ENCODE assay signal across 18 cellular contexts in the genomic region with DNA sequence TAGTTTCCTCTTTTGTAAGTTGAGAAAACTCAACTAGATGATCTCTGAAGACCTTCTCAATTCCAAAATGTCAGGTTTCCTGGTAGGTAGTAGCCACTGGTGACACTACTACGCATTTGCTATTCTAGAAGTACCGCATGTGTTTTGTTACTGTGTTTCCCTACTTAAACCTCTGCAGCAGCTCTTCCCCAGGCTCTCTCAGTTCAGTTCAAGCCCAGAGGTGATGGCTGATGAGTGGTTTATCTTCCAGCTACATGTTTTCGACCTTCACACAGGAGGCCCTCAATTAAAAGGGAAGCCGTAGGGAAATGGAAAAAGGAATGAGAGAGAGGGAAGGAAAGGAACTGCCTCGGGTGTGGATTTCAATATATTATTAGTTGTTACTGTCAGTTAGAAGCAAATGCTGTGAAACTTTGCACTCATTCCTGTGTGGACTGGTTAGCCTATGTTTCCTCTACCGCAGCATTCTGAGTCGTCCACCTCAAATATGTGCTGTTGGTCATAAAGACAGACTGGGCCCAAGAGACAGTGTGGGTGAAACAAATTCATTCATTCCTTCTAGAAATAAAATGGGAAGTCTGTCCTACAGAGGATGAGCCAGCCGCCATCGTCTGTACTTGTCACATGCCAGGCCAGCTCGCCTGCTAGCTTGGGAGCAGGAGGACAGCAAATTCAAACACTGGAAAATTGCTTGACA.
DNase-seq lines count a peak whose midpoint lies in the region; ATAC-seq and TF ChIP-seq lines count a peak whose summit lies in the region.
"Had no signal": no experiment of that assay in that cellular context is flagged by ENCODE, and none has a peak within 500 bp of the region (broad histone marks: within the 10 kb centered on the region; RNA-seq: fewer than 3 reads in every experiment).

No MANE protein-coding gene starts in this region.

- H3K9me3 ChIP-seq in RWPE2 (ENCODE audit: severe bottlenecking) = no peaks in the 10 kb centered on the region
- H3K9me3 ChIP-seq: esophagus squamous epithelium had no signal

- H3K4me1 ChIP-seq in RWPE2 (ENCODE audit: insufficient read depth, poor library complexity, severe bottlenecking) = no peaks in the 10 kb centered on the region
- no peaks in the 10 kb centered on the region for H3K4me1 ChIP-seq in foreskin keratinocyte
- H3K4me1 ChIP-seq: esophagus squamous epithelium had no signal

- H3K27me3 ChIP-seq in RWPE2 (ENCODE audit: insufficient read depth, poor library complexity, severe bottlenecking) (no peaks in the 10 kb centered on the region), foreskin keratinocyte (no peaks in the 10 kb centered on the region)
- H3K27me3 ChIP-seq: esophagus squamous epithelium had no signal

- no peak overlapping the region for H3K4me3 ChIP-seq in RWPE2 (ENCODE audit: severe bottlenecking)
- H3K4me3 ChIP-seq: esophagus squamous epithelium, GM23338 had no signal

- TF ChIP-seq CTCF in RWPE2 (IDR thresholded peaks at IDR 0.05; ENCODE audit: poor library complexity, severe bottlenecking) (no peak), foreskin keratinocyte (conservative IDR thresholded peaks at IDR 0.05) (no peak)

- peak; percentile 61 for ATAC-seq in RWPE2 (ENCODE audit: low read depth)
- peak; percentile 91 for ATAC-seq in foreskin keratinocyte
- no peak for ATAC-seq in GM21723 (IDR thresholded peaks at IDR 0.05; ENCODE audit: unreplicated experiment)
- no peak for ATAC-seq in HG03159 (IDR thresholded peaks at IDR 0.05; ENCODE audit: unreplicated experiment)
- ATAC-seq: GM23338 had no signal

- intact Hi-C loops in head of caudate nucleus (cut with DNase I) = no loop called here

- H3K36me3 ChIP-seq in RWPE2 (ENCODE audit: low read depth) = no peaks in the 10 kb centered on the region
- H3K36me3 ChIP-seq: esophagus squamous epithelium had no signal

- peak; percentile 78 for DNase-seq in GM03348 (ENCODE audit: low spot score)
- no peak for DNase-seq in RWPE2 (ENCODE audit: low spot score)
- peak; percentile 51 to 71 for DNase-seq in foreskin keratinocyte
- DNase-seq in non-pigmented ciliary epithelial cell (ENCODE audit: low read depth) = peak; percentile 51
- DNase-seq in OCI-M1 (lab: John Stamatoyannopoulos, UW) = no peak
- DNase-seq in head of caudate nucleus = no peak
- DNase-seq: activated CD4-positive, alpha-beta T cell treated with anti-CD3 and anti-CD28 coated beads for 4 hours; activated naive CD8-positive, alpha-beta T cell treated with anti-CD3 and anti-CD28 coated beads for 36 hours; activated T-cell treated with anti-CD3 and anti-CD28 coated beads, Interleukin-2, amount 50 U/mL, for 1 hour; cortex of kidney; esophagus squamous epithelium; GF-D8; NCI-H1694; NCI-H526 had no signal

- H3K27ac ChIP-seq in RWPE2 (ENCODE audit: poor library complexity, severe bottlenecking) (no peak overlapping the region), foreskin keratinocyte (no peak overlapping the region)
- H3K27ac ChIP-seq: esophagus squamous epithelium, KMS-11 had no signal

Comparison
In these comparisons a context has a peak if more than half of its experiments do, and no peak if none do; other contexts are left out.
1. DNase-seq: peak in GM03348 (single experiment), foreskin keratinocyte (2 of 2) and non-pigmented ciliary epithelial cell (single experiment); none in RWPE2 (single experiment), OCI-M1 (single experiment) and head of caudate nucleus (0 of 42).
2. ATAC-seq: peak in RWPE2 (single experiment) and foreskin keratinocyte (single experiment); none in GM21723 (single experiment) and HG03159 (single experiment).